In genomic region chr22:37235897-37236607, GRCh38 we compare ENCODE assay signal across 1 cellular context.
TF ChIP-seq lines count a peak whose summit lies in the region.

No MANE protein-coding gene starts in this region.

TF ChIP-seq in K562, 482 proteins besides CTCF, POLR2A, EP300 and RAD21 (continued from another document):
- TF ChIP-seq BCOR (IDR thresholded peaks at IDR 0.05), result 0 out of 2 replicates have a peak, but pooled peaks have one; percentile 11
- peak; percentile 87 for TF ChIP-seq RBM25 (IDR thresholded peaks at IDR 0.05; ENCODE audit: low read depth, low read length, severe bottlenecking)
